In the genomic region with DNA sequence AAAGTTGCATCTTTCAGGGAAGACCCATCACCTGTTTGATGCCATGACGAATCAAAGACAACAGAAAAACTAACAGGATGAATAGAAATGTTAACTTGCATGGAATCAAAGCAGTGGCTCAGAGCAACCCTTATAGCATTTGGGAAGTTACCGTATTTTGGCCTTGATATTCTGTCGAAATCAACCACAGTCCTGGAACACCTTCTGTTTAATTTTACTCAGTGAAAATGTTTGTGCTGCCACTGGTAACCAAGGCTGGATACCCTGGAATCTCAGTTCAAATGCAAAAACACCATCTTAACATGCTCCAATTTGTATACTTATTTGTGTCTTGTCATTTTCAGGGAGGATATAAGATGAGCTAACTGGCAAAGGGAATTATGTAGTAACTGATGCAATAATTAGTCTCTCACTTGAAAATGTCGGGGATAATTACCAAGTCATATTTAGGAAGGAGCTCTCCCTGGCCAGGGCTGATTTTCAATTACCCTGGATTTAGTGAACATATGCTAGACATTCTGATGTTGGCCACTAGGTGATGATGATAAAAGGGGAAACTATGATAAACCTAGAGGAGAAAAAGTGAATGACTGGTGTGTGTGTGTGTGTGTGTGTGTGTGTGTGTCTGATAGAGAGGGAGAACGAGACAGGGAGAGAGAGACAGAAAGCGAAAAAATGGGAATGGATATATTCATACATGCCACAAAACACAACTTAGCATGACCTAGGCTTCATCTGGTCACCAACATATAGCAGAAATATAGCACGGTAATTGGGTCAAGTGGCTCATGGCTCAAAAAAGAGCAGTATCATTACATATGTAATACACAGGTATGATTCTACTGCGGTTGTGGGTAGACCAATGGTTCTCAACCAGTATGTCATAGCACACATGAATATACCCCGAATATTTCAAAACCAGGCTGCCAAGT, we compare ENCODE assay signal across 8 cellular contexts. TPM values are rescaled to one million over a fixed set of nuclear protein-coding genes. Genes with fewer than 3 reads are reported as not detected.
DNase-seq lines count a peak whose midpoint lies in the region; ATAC-seq and TF ChIP-seq lines count a peak whose summit lies in the region.

No MANE protein-coding gene starts in this region.

- no peaks in the 10 kb centered on the region for H3K79me1 ChIP-seq in mesendoderm (ENCODE audit: low read length)

- peak; percentile 34; the same call in 2 of the 3 replicates for TF ChIP-seq CTCF in GM12872 (IDR thresholded peaks at IDR 0.05; ENCODE audit: insufficient read depth, low read depth, low read length)
- TF ChIP-seq CTCF in WI38 (IDR thresholded peaks at IDR 0.05; ENCODE audit: low read depth, low read length), result peak; percentile 47; the same call in 1 of the 2 replicates
- TF ChIP-seq CTCF in tibial artery (IDR thresholded peaks at IDR 0.05), result no peak
- peak in 2 of 6 experiments; percentile 29 to 53 for TF ChIP-seq CTCF in thyroid gland (IDR thresholded peaks at IDR 0.05)

- no peak for TF ChIP-seq POLR2A in thyroid gland (IDR thresholded peaks at IDR 0.05)

- H3K79me2 ChIP-seq in mesendoderm (ENCODE audit: control insufficient read depth, insufficient read depth, low read length), result no peaks in the 10 kb centered on the region

- H4K8ac ChIP-seq in mesendoderm (ENCODE audit: low read depth, low read length), result no peak overlapping the region

- H3K4me3 ChIP-seq in WI38 (ENCODE audit: low read depth, low read length), result no peak overlapping the region
- no peak overlapping the region for H3K4me3 ChIP-seq in mesendoderm (ENCODE audit: low read length)
- no peak overlapping the region for H3K4me3 ChIP-seq in tibial artery
- H3K4me3 ChIP-seq in thyroid gland (replicated peaks in 1 of 3), result no peak overlapping the region

- H3K18ac ChIP-seq in mesendoderm (ENCODE audit: low read length), result no peak overlapping the region

- no peaks in the 10 kb centered on the region for H3K27me3 ChIP-seq in mesendoderm (ENCODE audit: insufficient read depth, low read length, poor library complexity)
- H3K27me3 ChIP-seq in tibial artery, result no peaks in the 10 kb centered on the region
- H3K27me3 ChIP-seq in thyroid gland, result no peaks in the 10 kb centered on the region

- no peak overlapping the region for H3K56ac ChIP-seq in mesendoderm (ENCODE audit: low read length)

- intact Hi-C loops in tibial artery (cut with DNase I; ENCODE audit: low total_unique reads) (no loop called here), thyroid gland (cut with DNase I) (no loop called here)

- DNase-seq in mesendoderm (peak; percentile 74), NCI-H748 (lab: John Stamatoyannopoulos, UW; ENCODE audit: unreplicated experiment) (no peak), tibial artery (no peak), thyroid gland (no peak)

- no peak overlapping the region for H2BK120ac ChIP-seq in mesendoderm (ENCODE audit: low read depth, low read length)

- no peak overlapping the region for H2BK15ac ChIP-seq in mesendoderm (replicated peaks; ENCODE audit: low read depth)

- H4K5ac ChIP-seq in mesendoderm (ENCODE audit: low read length), result no peak overlapping the region

- no peak overlapping the region for H3K23ac ChIP-seq in mesendoderm (ENCODE audit: low read length)

- H3K36me3 ChIP-seq in mesendoderm (ENCODE audit: control insufficient read depth, insufficient read depth, low read length) (no peaks in the 10 kb centered on the region), tibial artery (no peaks in the 10 kb centered on the region), thyroid gland (no peaks in the 10 kb centered on the region)

- H3K4ac ChIP-seq in mesendoderm (ENCODE audit: low read depth, low read length), result no peak overlapping the region

- H3K27ac ChIP-seq in mesendoderm (ENCODE audit: low read depth, low read length), result no peak overlapping the region
- H3K27ac ChIP-seq in tibial artery, result no peak overlapping the region
- no peak overlapping the region for H3K27ac ChIP-seq in thyroid gland

- H3K9me3 ChIP-seq in tibial artery (no peaks in the 10 kb centered on the region), thyroid gland (no peaks in the 10 kb centered on the region)

- H2AK5ac ChIP-seq in mesendoderm (ENCODE audit: low read length), result no peak overlapping the region

- no CpG with 5 or more reads among the region's 9 CpGs for WGBS in mesendoderm (ENCODE audit: extremely low coverage, insufficient coverage, low lambda C conversion rate)
- WGBS in thyroid gland, 2 donors, result 82 to 84% methylated on average over 9 of the region's 9 CpGs

- ATAC-seq in HG03469 (IDR thresholded peaks at IDR 0.05; ENCODE audit: unreplicated experiment) (peak; percentile 82), HG03095 (IDR thresholded peaks at IDR 0.05; ENCODE audit: unreplicated experiment) (no peak)

- H3K4me1 ChIP-seq in mesendoderm (ENCODE audit: control insufficient read depth, low read depth, low read length) (peaks cover 3% of the 10 kb centered on the region), tibial artery (peaks cover 0 to 21% (median 5%) of the 10 kb centered on the region in 4 donors), thyroid gland (peaks cover 7 to 9% of the 10 kb centered on the region in 2 donors)

- H3K9ac ChIP-seq in mesendoderm (ENCODE audit: low read length), result no peak overlapping the region

- no peak overlapping the region for H3K4me2 ChIP-seq in mesendoderm (ENCODE audit: low read length)

- no peak overlapping the region for H2BK5ac ChIP-seq in mesendoderm (ENCODE audit: low read length)

RNA-seq across cellular contexts. Expression of a gene that starts 19.0 kb away (rescaled TPM):
- 2.3 TPM for polyA plus RNA-seq in mesendoderm (2013, experiment 1 of 2)
- 2.3 TPM for polyA plus RNA-seq in mesendoderm (2013, experiment 2 of 2)
- total RNA-seq in thyroid gland, result 10 to 100 TPM; 28.8 to 48.1 (median 38.5) TPM

Comparison
In these comparisons a context has a peak if more than half of its experiments do, and no peak if none do; other contexts are left out.
1. CTCF ChIP-seq: peak in GM12872 (single experiment) and WI38 (single experiment); none in tibial artery (0 of 2).